In the genomic region with DNA sequence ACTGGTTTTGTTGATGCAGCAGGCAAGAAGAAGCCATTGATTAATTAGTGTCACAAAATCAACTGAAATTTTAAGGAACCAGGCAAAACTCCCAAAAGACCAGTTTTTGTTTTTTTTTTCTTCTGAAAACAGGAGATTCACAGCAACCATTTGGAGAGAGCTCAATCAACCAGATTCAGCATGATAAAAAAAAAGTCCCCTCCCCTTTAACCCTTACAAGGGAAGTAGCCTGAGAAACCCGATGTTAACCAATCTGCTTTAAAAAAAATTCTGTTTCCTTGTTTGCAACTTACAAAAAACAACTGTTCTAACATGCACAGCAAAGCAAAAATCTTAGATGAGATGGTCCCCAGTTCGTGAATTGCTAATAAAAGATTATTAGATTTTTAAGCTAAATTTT, we compare ENCODE assay signal across 21 cellular contexts. TPM values are rescaled to one million over a fixed set of nuclear protein-coding genes. Genes with fewer than 3 reads are reported as not detected.
"Had no signal": no experiment of that assay in that cellular context is flagged by ENCODE, and none has a peak within 500 bp of the region (broad histone marks: within the 10 kb centered on the region; RNA-seq: fewer than 3 reads in every experiment).

No MANE protein-coding gene starts in this region.

- H3K4me1 Mint-ChIP-seq: activated naive CD8-positive, alpha-beta T cell treated with anti-CD3 and anti-CD28 coated beads, Interleukin-2, amount 10 ng/mL, durations not matched to agents 7 days and 5 days; immature natural killer cell; naive thymus-derived CD8-positive, alpha-beta T cell; stimulated activated memory B cell treated with anti-CD40 and anti-IgM and Interleukin-4, amounts not matched to agents 10 μg/mL and 1 μg/mL and 100 μg/mL, for 72 hours had no signal

- DNase-seq: activated CD4-positive, alpha-beta memory T cell treated with anti-CD3 and anti-CD28 coated beads for 36 hours; activated naive CD8-positive, alpha-beta T cell treated with anti-CD3 and anti-CD28 coated beads, Interleukin-2, amount 10 ng/mL, durations not matched to agents 7 days and 5 days; activated T-cell treated with anti-CD3 and anti-CD28 coated beads, Interleukin-2, amount 50 U/mL, for 72 hours; aorta; gastrocnemius medialis; heart right ventricle; immature natural killer cell; left cardiac atrium; lower lobe of right lung; mucosa of descending colon; naive thymus-derived CD8-positive, alpha-beta T cell; occipital lobe; spleen; stimulated activated CD4-positive, alpha-beta T cell treated with anti-CD3 and anti-CD28 coated beads, Interleukin-1b, Interleukin-23, amount 100 ng/mL, for 48 hours; T-helper 9 cell had no signal

- H3K4me3 ChIP-seq: gastrocnemius medialis, heart right ventricle, lower lobe of right lung, mucosa of descending colon, spleen, tibial nerve had no signal

- H3K36me3 Mint-ChIP-seq: activated CD4-positive, alpha-beta memory T cell treated with anti-CD3 and anti-CD28 coated beads for 36 hours; immature natural killer cell; naive thymus-derived CD8-positive, alpha-beta T cell; stimulated activated memory B cell treated with anti-CD40 and anti-IgM and Interleukin-4, amounts not matched to agents 10 μg/mL and 1 μg/mL and 100 μg/mL, for 72 hours had no signal

- H3K27me3 Mint-ChIP-seq: activated CD4-positive, alpha-beta memory T cell treated with anti-CD3 and anti-CD28 coated beads for 36 hours; naive thymus-derived CD8-positive, alpha-beta T cell had no signal

- H3K27me3 ChIP-seq: gastrocnemius medialis, heart right ventricle, spleen, tibial nerve had no signal

- H3K27ac ChIP-seq: gastrocnemius medialis, heart right ventricle, lower lobe of right lung, spleen, tibial nerve had no signal

- H3K36me3 ChIP-seq: gastrocnemius medialis, heart right ventricle, lower lobe of right lung, spleen, tibial nerve had no signal

- ATAC-seq: activated T-cell treated with anti-CD3 and anti-CD28 coated beads, Interleukin-2, amount 50 U/mL, for 72 hours; gastrocnemius medialis; heart right ventricle; left cardiac atrium; lower lobe of right lung; naive thymus-derived CD8-positive, alpha-beta T cell; sciatic nerve; stimulated activated memory B cell treated with anti-CD40 and anti-IgM and Interleukin-4, amounts not matched to agents 10 μg/mL and 1 μg/mL and 100 μg/mL, for 72 hours had no signal

- H3K9me3 Mint-ChIP-seq: activated CD4-positive, alpha-beta memory T cell treated with anti-CD3 and anti-CD28 coated beads for 36 hours; activated naive CD8-positive, alpha-beta T cell treated with anti-CD3 and anti-CD28 coated beads, Interleukin-2, amount 10 ng/mL, durations not matched to agents 7 days and 5 days; activated T-cell treated with anti-CD3 and anti-CD28 coated beads, Interleukin-2, amount 50 U/mL, for 72 hours; immature natural killer cell; naive thymus-derived CD8-positive, alpha-beta T cell had no signal

- H3K4me3 Mint-ChIP-seq: activated CD4-positive, alpha-beta memory T cell treated with anti-CD3 and anti-CD28 coated beads for 36 hours; activated naive CD8-positive, alpha-beta T cell treated with anti-CD3 and anti-CD28 coated beads, Interleukin-2, amount 10 ng/mL, durations not matched to agents 7 days and 5 days; activated T-cell treated with anti-CD3 and anti-CD28 coated beads, Interleukin-2, amount 50 U/mL, for 72 hours; immature natural killer cell; naive thymus-derived CD8-positive, alpha-beta T cell; stimulated activated memory B cell treated with anti-CD40 and anti-IgM and Interleukin-4, amounts not matched to agents 10 μg/mL and 1 μg/mL and 100 μg/mL, for 72 hours had no signal

- H3K4me1 ChIP-seq: heart right ventricle, lower lobe of right lung, spleen had no signal

- H3K27ac Mint-ChIP-seq: activated CD4-positive, alpha-beta memory T cell treated with anti-CD3 and anti-CD28 coated beads for 36 hours; activated naive CD8-positive, alpha-beta T cell treated with anti-CD3 and anti-CD28 coated beads, Interleukin-2, amount 10 ng/mL, durations not matched to agents 7 days and 5 days; activated T-cell treated with anti-CD3 and anti-CD28 coated beads, Interleukin-2, amount 50 U/mL, for 72 hours; immature natural killer cell; naive thymus-derived CD8-positive, alpha-beta T cell; stimulated activated memory B cell treated with anti-CD40 and anti-IgM and Interleukin-4, amounts not matched to agents 10 μg/mL and 1 μg/mL and 100 μg/mL, for 72 hours had no signal

RNA-seq across cellular contexts. Expression of gene HMHB1, which starts 59.7 kb away (rescaled TPM):
- total RNA-seq: activated CD4-positive, alpha-beta memory T cell treated with anti-CD3 and anti-CD28 coated beads for 36 hours; activated naive CD8-positive, alpha-beta T cell treated with anti-CD3 and anti-CD28 coated beads, Interleukin-2, amount 10 ng/mL, durations not matched to agents 7 days and 5 days; activated T-cell treated with anti-CD3 and anti-CD28 coated beads, Interleukin-2, amount 50 U/mL, for 72 hours; aorta; endothelial cell of umbilical vein; fibroblast of lung; gastrocnemius medialis; heart right ventricle; left cardiac atrium; lower lobe of right lung; mucosa of descending colon; naive thymus-derived CD8-positive, alpha-beta T cell; occipital lobe; pulmonary artery endothelial cell; sciatic nerve; spleen; tibial nerve had no signal
- polyA plus RNA-seq: aorta; endothelial cell of umbilical vein; fibroblast of lung; heart right ventricle; immature natural killer cell; naive thymus-derived CD8-positive, alpha-beta T cell had no signal
